ENCODE assay signal across 11 cellular contexts in the genomic region with DNA sequence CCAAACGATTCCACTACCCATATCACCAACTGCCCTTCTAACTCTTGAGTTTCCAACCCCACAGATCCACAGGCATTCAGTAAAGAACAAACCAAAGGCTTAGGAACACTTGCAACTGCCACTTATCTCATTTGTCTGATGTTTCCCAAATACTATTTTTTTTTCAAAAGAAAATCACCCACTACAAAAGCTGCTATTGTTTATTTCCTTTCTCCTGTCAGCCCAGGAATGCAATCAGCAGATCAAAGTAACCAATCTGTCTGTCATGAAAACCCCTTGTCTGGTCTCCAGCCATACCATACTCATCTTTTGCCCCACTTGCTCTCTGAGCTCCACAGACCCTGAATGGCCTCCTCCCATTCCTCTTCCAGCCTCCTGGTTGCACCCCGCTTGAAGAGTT. TPM values are rescaled to one million over a fixed set of nuclear protein-coding genes. Genes with fewer than 3 reads are reported as not detected.
"Had no signal": no experiment of that assay in that cellular context is flagged by ENCODE, and none has a peak within 500 bp of the region (broad histone marks: within the 10 kb centered on the region; RNA-seq: fewer than 3 reads in every experiment).

No MANE protein-coding gene starts in this region.

- H3K27ac Mint-ChIP-seq: H9, IgD-negative memory B cell had no signal

- ATAC-seq: K562 had no signal

- H3K4me1 Mint-ChIP-seq: IgD-negative memory B cell had no signal

- H3K4me3 Mint-ChIP-seq: H9, IgD-negative memory B cell had no signal

- FAIRE-seq: H54, HTR-8/SVneo, K562 had no signal

- H3K27ac ChIP-seq: GM23248 had no signal

- H2AFZ ChIP-seq: GM23248 had no signal

- H3K9ac ChIP-seq: GM23248 had no signal

- H3K4me3 ChIP-seq: GM23248, K562 had no signal

- DNase-seq: GM23248, GOT3, H9, HCEC 1CT, Kasumi-1, KG1 had no signal

RNA-seq across cellular contexts. Expression of a gene that starts 8.8 kb away (rescaled TPM):
- total RNA-seq: GM23248, H9, HT-29, K562 had no signal
- polyA plus RNA-seq: GM23248, IgD-negative memory B cell, K562 had no signal

RNA-seq across cellular contexts. Expression of a gene that starts 29.5 kb away (rescaled TPM):
- total RNA-seq: GM23248, H9, HT-29, K562 had no signal
- polyA plus RNA-seq: GM23248, IgD-negative memory B cell, K562 had no signal

RNA-seq across cellular contexts. Expression of a gene that starts 42.7 kb away (rescaled TPM):
- total RNA-seq: GM23248, H9, HT-29, K562 had no signal
- polyA plus RNA-seq: GM23248, IgD-negative memory B cell, K562 had no signal
